In the genomic region with DNA sequence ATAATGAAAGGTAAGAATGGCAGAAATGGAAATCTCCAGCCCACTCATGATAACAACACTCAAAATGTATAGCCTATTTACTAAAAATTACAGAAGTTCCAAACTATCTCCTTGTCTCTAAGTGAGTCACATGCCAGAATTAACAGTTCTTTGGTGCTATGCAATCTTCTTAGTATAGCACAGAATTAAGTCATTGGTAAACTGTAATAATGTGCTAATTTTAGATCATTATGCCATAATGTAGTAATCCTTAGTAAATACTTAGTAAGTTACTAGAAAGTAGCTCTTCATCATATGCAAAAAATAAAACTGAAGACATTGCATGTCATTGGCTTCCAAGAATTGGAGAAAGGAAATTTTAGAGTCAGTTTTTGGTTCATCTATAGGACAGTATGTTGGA, we compare ENCODE assay signal across 10 cellular contexts. TPM values are rescaled to one million over a fixed set of nuclear protein-coding genes. Genes with fewer than 3 reads are reported as not detected.
A peak's percentile ranks its signal among the peaks of the same experiment; 100 is the strongest.
DNase-seq lines count a peak whose midpoint lies in the region; ATAC-seq and TF ChIP-seq lines count a peak whose summit lies in the region.
"Had no signal": no experiment of that assay in that cellular context is flagged by ENCODE, and none has a peak within 500 bp of the region (broad histone marks: within the 10 kb centered on the region; RNA-seq: fewer than 3 reads in every experiment).

No MANE protein-coding gene starts in this region.

- no peak for TF ChIP-seq EP300 in gastroesophageal sphincter (IDR thresholded peaks at IDR 0.05)

- H3K27ac ChIP-seq in left ventricle myocardium inferior (replicated peaks), result no peak overlapping the region
- H3K27ac ChIP-seq in SJSA1, result peak overlapping the region; percentile 90
- H3K27ac ChIP-seq in right lobe of liver, result no peak overlapping the region
- no peak overlapping the region for H3K27ac ChIP-seq in gastroesophageal sphincter
- H3K27ac ChIP-seq: BLaER1, colonic mucosa had no signal

- H3K4me3 Mint-ChIP-seq in stimulated activated naive CD8-positive, alpha-beta T cell treated with anti-CD3 and anti-CD28 coated beads, Interleukin-15, Interleukin-2, amounts not matched to agents 100 ng/mL and 50 ng/mL, for 24 hours, result peak overlapping the region; percentile 65
- H3K4me3 Mint-ChIP-seq in effector memory CD8-positive, alpha-beta T cell, result no peak overlapping the region

- TF ChIP-seq CTCF in left ventricle myocardium inferior (IDR thresholded peaks at IDR 0.05; ENCODE audit: borderline replicate concordance) (no peak), right lobe of liver (IDR thresholded peaks at IDR 0.05) (no peak), gastroesophageal sphincter (IDR thresholded peaks at IDR 0.05) (no peak)

- H3K36me3 ChIP-seq in left ventricle myocardium inferior (no peaks in the 10 kb centered on the region), SJSA1 (no peaks in the 10 kb centered on the region), right lobe of liver (no peaks in the 10 kb centered on the region), gastroesophageal sphincter (no peaks in the 10 kb centered on the region)
- H3K36me3 ChIP-seq: BLaER1, colonic mucosa had no signal

- TF ChIP-seq POLR2A in right lobe of liver (IDR thresholded peaks at IDR 0.05), result no peak
- TF ChIP-seq POLR2A in gastroesophageal sphincter (IDR thresholded peaks at IDR 0.05), result no peak

- H3K9me3 Mint-ChIP-seq in stimulated activated naive CD8-positive, alpha-beta T cell treated with anti-CD3 and anti-CD28 coated beads, Interleukin-15, Interleukin-2, amounts not matched to agents 100 ng/mL and 50 ng/mL, for 24 hours, result peaks cover 7% of the 10 kb centered on the region
- peaks cover 0 to 7% of the 10 kb centered on the region in 2 donors for H3K9me3 Mint-ChIP-seq in effector memory CD8-positive, alpha-beta T cell

- H3K4me1 Mint-ChIP-seq in stimulated activated naive CD8-positive, alpha-beta T cell treated with anti-CD3 and anti-CD28 coated beads, Interleukin-15, Interleukin-2, amounts not matched to agents 100 ng/mL and 50 ng/mL, for 24 hours (ENCODE audit: low read depth), result peaks cover 92% of the 10 kb centered on the region
- peaks cover 42 to 81% of the 10 kb centered on the region in 2 donors for H3K4me1 Mint-ChIP-seq in effector memory CD8-positive, alpha-beta T cell (ENCODE audit: low read depth in 2 of 2)

- no peaks in the 10 kb centered on the region for H3K27me3 ChIP-seq in left ventricle myocardium inferior (ENCODE audit: low read depth)
- no peaks in the 10 kb centered on the region for H3K27me3 ChIP-seq in SJSA1 (replicated peaks)
- H3K27me3 ChIP-seq in right lobe of liver, result no peaks in the 10 kb centered on the region
- no peaks in the 10 kb centered on the region for H3K27me3 ChIP-seq in gastroesophageal sphincter
- H3K27me3 ChIP-seq: BLaER1, colonic mucosa had no signal

- peak overlapping the region; percentile 84 for H3K27ac Mint-ChIP-seq in stimulated activated naive CD8-positive, alpha-beta T cell treated with anti-CD3 and anti-CD28 coated beads, Interleukin-15, Interleukin-2, amounts not matched to agents 100 ng/mL and 50 ng/mL, for 24 hours
- peak overlapping the region in 1 of 2 donors; percentile 83 for H3K27ac Mint-ChIP-seq in effector memory CD8-positive, alpha-beta T cell

- no peaks in the 10 kb centered on the region for H3K27me3 Mint-ChIP-seq in stimulated activated naive CD8-positive, alpha-beta T cell treated with anti-CD3 and anti-CD28 coated beads, Interleukin-15, Interleukin-2, amounts not matched to agents 100 ng/mL and 50 ng/mL, for 24 hours
- H3K27me3 Mint-ChIP-seq in effector memory CD8-positive, alpha-beta T cell, result no peaks in the 10 kb centered on the region

- intact Hi-C loops in Right ventricle myocardium superior (cut with DNase I) (no loop called here), left ventricle myocardium inferior (cut with micrococcal nuclease) (no loop called here), right lobe of liver (cut with DNase I) (no loop called here)

- peaks cover 76% of the 10 kb centered on the region for H3K36me3 Mint-ChIP-seq in stimulated activated naive CD8-positive, alpha-beta T cell treated with anti-CD3 and anti-CD28 coated beads, Interleukin-15, Interleukin-2, amounts not matched to agents 100 ng/mL and 50 ng/mL, for 24 hours (ENCODE audit: low read depth)
- peaks cover 8% of the 10 kb centered on the region for H3K36me3 Mint-ChIP-seq in effector memory CD8-positive, alpha-beta T cell (ENCODE audit: insufficient read depth)

- peaks cover 14% of the 10 kb centered on the region for H3K4me1 ChIP-seq in left ventricle myocardium inferior
- H3K4me1 ChIP-seq in SJSA1 (replicated peaks), result peaks cover 53% of the 10 kb centered on the region
- H3K4me1 ChIP-seq in right lobe of liver, result no peaks in the 10 kb centered on the region
- peaks cover 0 to 3% (median 0%) of the 10 kb centered on the region in 3 donors for H3K4me1 ChIP-seq in gastroesophageal sphincter

- H3K9me3 ChIP-seq in left ventricle myocardium inferior (replicated peaks) (no peaks in the 10 kb centered on the region), SJSA1 (replicated peaks) (no peaks in the 10 kb centered on the region), right lobe of liver (no peaks in the 10 kb centered on the region), gastroesophageal sphincter (no peaks in the 10 kb centered on the region)
- H3K9me3 ChIP-seq: colonic mucosa had no signal

- peak; percentile 59 for ATAC-seq in Right ventricle myocardium superior (ENCODE audit: poor library complexity)
- peak; percentile 33 for ATAC-seq in esophagus mucosa
- ATAC-seq in right lobe of liver, result no peak
- no peak for ATAC-seq in gastroesophageal sphincter
- ATAC-seq in effector memory CD8-positive, alpha-beta T cell (replicated peaks), result no peak

- DNase-seq in Right ventricle myocardium superior, result no peak
- DNase-seq in left ventricle myocardium inferior, result no peak
- no peak for DNase-seq in SJSA1 (ENCODE audit: low read depth in 1 of 2, low spot score in 2 of 2)
- no peak for DNase-seq in right lobe of liver
- no peak for DNase-seq in effector memory CD8-positive, alpha-beta T cell
- DNase-seq: colonic mucosa had no signal

- H3K4me3 ChIP-seq in left ventricle myocardium inferior (no peak overlapping the region), SJSA1 (no peak overlapping the region), right lobe of liver (no peak overlapping the region), gastroesophageal sphincter (no peak overlapping the region)
- H3K4me3 ChIP-seq: BLaER1, colonic mucosa had no signal

RNA-seq across cellular contexts. Expression of a gene that starts 39.9 kb away (rescaled TPM):
- total RNA-seq in Right ventricle myocardium superior (46.2 TPM), left ventricle myocardium inferior (35.9 TPM), esophagus mucosa (95.3 TPM), right lobe of liver (10 to 100 TPM; 19.5 to 42.3 (median 26.5) TPM), gastroesophageal sphincter (10 to 100 TPM; 60.0 to 91.5 (median 76.3) TPM)
- 204 and 206 TPM in 2 replicates for total RNA-seq in SJSA1 (2014; rRNA removed; shearing (Covaris generic))

Comparison
In these comparisons a context has a peak if more than half of its experiments do, and no peak if none do; other contexts are left out.
1. ATAC-seq: peak in Right ventricle myocardium superior (single experiment) and esophagus mucosa (single experiment); none in right lobe of liver (0 of 4), gastroesophageal sphincter (single experiment) and effector memory CD8-positive, alpha-beta T cell (single experiment).